Comparison of ENCODE assay signal across 21 cellular contexts in genomic region chr15:52394020-52394608, GRCh38.
DNase-seq lines count a peak whose midpoint lies in the region; ATAC-seq, FAIRE-seq and TF ChIP-seq lines count a peak whose summit lies in the region.
"Had no signal": no experiment of that assay in that cellular context is flagged by ENCODE, and none has a peak within 500 bp of the region (broad histone marks: within the 10 kb centered on the region; RNA-seq: fewer than 3 reads in every experiment).

No MANE protein-coding gene starts in this region.

- 63 to 87% methylated on average over 3 to 4 of the region's 4 CpGs for WGBS in endodermal cell (ENCODE audit: insufficient coverage in 1 of 2, insufficient read length in 1 of 2), 2 experiments
- 42 to 60% (median 48%) methylated on average over 4 of the region's 4 CpGs for WGBS in psoas muscle, 3 donors

- H3K27me3 ChIP-seq in endodermal cell (ENCODE audit: control insufficient read depth, insufficient read depth, low read length, poor library complexity, severe bottlenecking) (no peaks in the 10 kb centered on the region), psoas muscle (ENCODE audit: insufficient read depth in 3 of 3, low read length in 2 of 3) (no peaks in the 10 kb centered on the region)
- H3K27me3 ChIP-seq: BE2C, Peyer's patch had no signal

- H3K9me3 Mint-ChIP-seq in endodermal cell = no peaks in the 10 kb centered on the region
- no peaks in the 10 kb centered on the region for H3K9me3 Mint-ChIP-seq in stimulated activated naive B cell treated with anti-CD40 and anti-IgM and Interleukin-4, amounts not matched to agents 10 μg/mL and 1 μg/mL and 100 μg/mL, for 72 hours
- H3K9me3 Mint-ChIP-seq: CD8-positive, alpha-beta T cell had no signal

- H3K4me3 ChIP-seq in endodermal cell (ENCODE audit: low read length) (no peak overlapping the region), psoas muscle (no peak overlapping the region)
- H3K4me3 ChIP-seq: Peyer's patch had no signal

- peaks cover 32% of the 10 kb centered on the region for H3K4me1 Mint-ChIP-seq in endodermal cell
- peaks cover 4 to 7% of the 10 kb centered on the region in 2 donors for H3K4me1 Mint-ChIP-seq in stimulated activated naive B cell treated with anti-CD40 and anti-IgM and Interleukin-4, amounts not matched to agents 10 μg/mL and 1 μg/mL and 100 μg/mL, for 72 hours

- H3K4me3 Mint-ChIP-seq in endodermal cell = no peak overlapping the region
- H3K4me3 Mint-ChIP-seq in stimulated activated naive B cell treated with anti-CD40 and anti-IgM and Interleukin-4, amounts not matched to agents 10 μg/mL and 1 μg/mL and 100 μg/mL, for 72 hours = no peak overlapping the region
- H3K4me3 Mint-ChIP-seq: CD8-positive, alpha-beta T cell had no signal

- H3K27ac ChIP-seq in endodermal cell (ENCODE audit: low read depth, low read length) (no peak overlapping the region), psoas muscle (peak overlapping the region; percentile 6)
- H3K27ac ChIP-seq: Peyer's patch had no signal

- ATAC-seq in psoas muscle (peak in 3 of 4 donors; percentile 62 to 66 (median 63)), GM21423 (IDR thresholded peaks at IDR 0.05; ENCODE audit: unreplicated experiment) (no peak)
- no peak for ATAC-seq in stimulated activated naive B cell treated with anti-CD40 and anti-IgM and Interleukin-4, amounts not matched to agents 10 μg/mL and 1 μg/mL and 100 μg/mL, for 72 hours (replicated peaks)
- ATAC-seq: CD8-positive, alpha-beta T cell; HepG2; SK-N-SH treated with all-trans-retinoic acid at 6 μM for 48 hours had no signal

- DNase-seq in GM19239 (ENCODE audit: insufficient read length, low spot score) = no peak
- DNase-seq in NCI-H226 = peak; percentile 52
- peak; percentile 56 for DNase-seq in endodermal cell
- no peak for DNase-seq in psoas muscle
- no peak for DNase-seq in NOMO-1 (lab: John Stamatoyannopoulos, UW; ENCODE audit: unreplicated experiment in 2 of 2)
- no peak for DNase-seq in stimulated activated naive B cell treated with anti-CD40 and anti-IgM and Interleukin-4, amounts not matched to agents 10 μg/mL and 1 μg/mL and 100 μg/mL, for 72 hours
- DNase-seq: BE2C; CD8-positive, alpha-beta T cell; DMS79 treated with DMSO at 0.1 percent for 48 hours; GDM1; Kasumi-1; NCI-H1105 treated with DMSO at 0.1 percent for 48 hours; NCI-H1930; NCI-H2171 treated with DMSO at 0.1 percent for 48 hours; NCI-H510A; Peyer's patch; SHP77 had no signal

- H3K36me3 ChIP-seq in endodermal cell (ENCODE audit: control insufficient read depth, insufficient read depth, low read length) = no peaks in the 10 kb centered on the region
- peaks cover 0 to 33% of the 10 kb centered on the region in 2 donors for H3K36me3 ChIP-seq in psoas muscle (ENCODE audit: insufficient read depth in 1 of 2, low read depth in 1 of 2)
- H3K36me3 ChIP-seq: BE2C, Peyer's patch had no signal

- H3K9ac ChIP-seq in endodermal cell (ENCODE audit: extremely low read depth, low read length, poor library complexity, severe bottlenecking) = no peak overlapping the region

- peaks cover 15% of the 10 kb centered on the region for H3K4me1 ChIP-seq in endodermal cell (ENCODE audit: control insufficient read depth, insufficient read depth, low read length)
- H3K4me1 ChIP-seq in psoas muscle = peaks cover 23% of the 10 kb centered on the region
- H3K4me1 ChIP-seq: Peyer's patch had no signal

- TF ChIP-seq CTCF in endodermal cell (conservative IDR thresholded peaks at IDR 0.05) = no peak
- no peak for TF ChIP-seq CTCF in psoas muscle (IDR thresholded peaks at IDR 0.05)

- H3K36me3 Mint-ChIP-seq in endodermal cell (ENCODE audit: low read depth) = peaks cover 5% of the 10 kb centered on the region
- peaks cover 22 to 25% of the 10 kb centered on the region in 2 donors for H3K36me3 Mint-ChIP-seq in stimulated activated naive B cell treated with anti-CD40 and anti-IgM and Interleukin-4, amounts not matched to agents 10 μg/mL and 1 μg/mL and 100 μg/mL, for 72 hours

- peak; percentile 52 for FAIRE-seq in GM19239 (lab: Jason Lieb, UNC)
- FAIRE-seq: D721Med, HepG2 had no signal

- no peaks in the 10 kb centered on the region for H3K9me3 ChIP-seq in endodermal cell (ENCODE audit: control insufficient read depth, low read length)
- H3K9me3 ChIP-seq in psoas muscle = no peaks in the 10 kb centered on the region
- H3K9me3 ChIP-seq: BE2C, Peyer's patch had no signal

- H3K27me3 Mint-ChIP-seq in endodermal cell (ENCODE audit: insufficient read depth) = no peaks in the 10 kb centered on the region
- no peaks in the 10 kb centered on the region for H3K27me3 Mint-ChIP-seq in stimulated activated naive B cell treated with anti-CD40 and anti-IgM and Interleukin-4, amounts not matched to agents 10 μg/mL and 1 μg/mL and 100 μg/mL, for 72 hours

- peak overlapping the region; percentile 12 for H3K27ac Mint-ChIP-seq in endodermal cell
- H3K27ac Mint-ChIP-seq in stimulated activated naive B cell treated with anti-CD40 and anti-IgM and Interleukin-4, amounts not matched to agents 10 μg/mL and 1 μg/mL and 100 μg/mL, for 72 hours = no peak overlapping the region
- H3K27ac Mint-ChIP-seq: CD8-positive, alpha-beta T cell had no signal

- intact Hi-C loops in psoas muscle (cut with DNase I) = no loop called here

Comparison
In these comparisons a context has a peak if more than half of its experiments do, and no peak if none do; other contexts are left out.
1. DNase-seq: peak in NCI-H226 (single experiment) and endodermal cell (single experiment); none in GM19239 (single experiment), psoas muscle (0 of 2), NOMO-1 (0 of 2) and stimulated activated naive B cell treated with anti-CD40 and anti-IgM and Interleukin-4, amounts not matched to agents 10 μg/mL and 1 μg/mL and 100 μg/mL, for 72 hours (single experiment).
2. ATAC-seq: peak in psoas muscle (3 of 4); none in GM21423 (single experiment) and stimulated activated naive B cell treated with anti-CD40 and anti-IgM and Interleukin-4, amounts not matched to agents 10 μg/mL and 1 μg/mL and 100 μg/mL, for 72 hours (0 of 2).